ENCODE assay signal across 10 cellular contexts in the genomic region with DNA sequence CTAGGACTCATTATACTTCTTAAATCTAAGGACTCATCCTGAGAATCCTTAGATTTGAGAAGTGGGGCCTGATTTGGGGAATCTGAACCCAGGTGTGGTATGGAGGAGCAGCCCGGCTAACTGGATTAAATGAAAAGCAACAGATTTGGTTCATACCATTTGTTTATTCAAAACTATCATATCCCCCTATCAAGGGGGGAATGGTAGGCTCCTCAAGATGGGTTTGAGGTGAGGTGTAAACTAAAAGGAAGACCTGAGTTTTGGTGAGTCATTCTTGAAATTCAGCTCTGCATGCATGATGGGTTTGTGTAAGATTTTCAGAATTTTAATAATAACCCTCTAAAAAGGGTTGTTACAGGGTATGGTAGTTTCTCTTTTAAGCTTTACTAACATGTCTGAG. TPM values are rescaled to one million over a fixed set of nuclear protein-coding genes. Genes with fewer than 3 reads are reported as not detected.
DNase-seq lines count a peak whose midpoint lies in the region; ATAC-seq and TF ChIP-seq lines count a peak whose summit lies in the region.
"Had no signal": no experiment of that assay in that cellular context is flagged by ENCODE, and none has a peak within 500 bp of the region (broad histone marks: within the 10 kb centered on the region; RNA-seq: fewer than 3 reads in every experiment).

No MANE protein-coding gene starts in this region.

- peaks cover 30% of the 10 kb centered on the region for H3K4me1 Mint-ChIP-seq in T-helper 17 cell

- DNase-seq in GM12864 (ENCODE audit: low read depth) (peak; percentile 54), GM19238 (ENCODE audit: insufficient read length, low spot score) (peak; percentile 37), T-helper 17 cell (no peak), NCI-H2029 treated with DMSO at 0.1 percent for 48 hours (lab: John Stamatoyannopoulos, UW) (no peak), mucosa of descending colon (no peak), head of caudate nucleus (no peak)
- DNase-seq: DMS79, posterior cingulate gyrus had no signal

- H3K4me3 ChIP-seq in GM12864 (ENCODE audit: low read depth, low read length) = no peak overlapping the region
- H3K4me3 ChIP-seq in mucosa of descending colon = no peak overlapping the region

- no peaks in the 10 kb centered on the region for H3K9me3 ChIP-seq in T-helper 17 cell (ENCODE audit: control insufficient read depth, low read length, poor library complexity, severe bottlenecking)
- peaks cover 7% of the 10 kb centered on the region for H3K9me3 ChIP-seq in mucosa of descending colon

- intact Hi-C loops in mucosa of descending colon (cut with DNase I, micrococcal nuclease) = no loop called here
- intact Hi-C loops in head of caudate nucleus (cut with DNase I) = no loop called here

- H3K4me3 Mint-ChIP-seq in T-helper 17 cell = peak overlapping the region; percentile 9

- no peaks in the 10 kb centered on the region for H3K27me3 Mint-ChIP-seq in T-helper 17 cell

- TF ChIP-seq CTCF in GM12864 (IDR thresholded peaks at IDR 0.05; ENCODE audit: low read depth, low read length, missing control alignments) = no peak
- TF ChIP-seq CTCF in mucosa of descending colon (IDR thresholded peaks at IDR 0.05) = no peak

- peak; percentile 82 for ATAC-seq in HG02885 (IDR thresholded peaks at IDR 0.05; ENCODE audit: poor library complexity, unreplicated experiment)
- no peak for ATAC-seq in T-helper 17 cell
- no peak for ATAC-seq in mucosa of descending colon
- ATAC-seq in SK-N-SH treated with all-trans-retinoic acid at 6 μM for 48 hours = no peak

- no peaks in the 10 kb centered on the region for H3K4me1 ChIP-seq in mucosa of descending colon (ENCODE audit: low read depth)

- no peak overlapping the region for H3K27ac Mint-ChIP-seq in T-helper 17 cell

- H3K36me3 ChIP-seq in mucosa of descending colon (ENCODE audit: low read depth) = no peaks in the 10 kb centered on the region

- H3K36me3 Mint-ChIP-seq in T-helper 17 cell (ENCODE audit: low read depth) = no peaks in the 10 kb centered on the region

TF ChIP-seq in SK-N-SH treated with all-trans-retinoic acid at 6 μM for 48 hours, 23 proteins besides CTCF, POLR2A, EP300 and RAD21:
- no peak for TF ChIP-seq CSRNP3 (CRISPR knock-in tag; IDR thresholded peaks at IDR 0.05)
- TF ChIP-seq ZFP3 (CRISPR knock-in tag; IDR thresholded peaks at IDR 0.05) = no peak
- no peak for TF ChIP-seq PPARA (CRISPR knock-in tag; IDR thresholded peaks at IDR 0.05; ENCODE audit: borderline replicate concordance)
- TF ChIP-seq ISL1 (CRISPR knock-in tag; IDR thresholded peaks at IDR 0.05) = no peak
- no peak for TF ChIP-seq CREB5 (CRISPR knock-in tag; IDR thresholded peaks at IDR 0.05; ENCODE audit: low read depth)
- no peak for TF ChIP-seq PATZ1 (CRISPR knock-in tag; IDR thresholded peaks at IDR 0.05; ENCODE audit: borderline replicate concordance)
- no peak for TF ChIP-seq GLIS3 (CRISPR knock-in tag; IDR thresholded peaks at IDR 0.05)
- no peak for TF ChIP-seq ARNTL (CRISPR knock-in tag; IDR thresholded peaks at IDR 0.05; ENCODE audit: borderline replicate concordance, low read depth)
- TF ChIP-seq RARB (CRISPR knock-in tag; IDR thresholded peaks at IDR 0.05) = no peak
- no peak for TF ChIP-seq TCF4 (CRISPR knock-in tag; IDR thresholded peaks at IDR 0.05; ENCODE audit: borderline replicate concordance)
- TF ChIP-seq ZC3H10 (CRISPR knock-in tag; IDR thresholded peaks at IDR 0.05) = no peak
- TF ChIP-seq CSDC2 (CRISPR knock-in tag; IDR thresholded peaks at IDR 0.05) = no peak

RNA-seq across cellular contexts. Expression of gene CASP6, which starts 53.4 kb away (rescaled TPM):
- total RNA-seq in T-helper 17 cell (10 to 100 TPM; 16.8 to 17.1 TPM), mucosa of descending colon (10 to 100 TPM; 40.1 to 81.5 (median 78.7) TPM)

Comparison
In these comparisons a context has a peak if more than half of its experiments do, and no peak if none do; other contexts are left out.
1. DNase-seq: peak in GM12864 (single experiment) and GM19238 (single experiment); none in T-helper 17 cell (0 of 3), NCI-H2029 treated with DMSO at 0.1 percent for 48 hours (single experiment), mucosa of descending colon (0 of 3) and head of caudate nucleus (0 of 42).